In genomic region chr7:157514306-157514705, GRCh38 we compare ENCODE assay signal across 24 cellular contexts.
A peak's percentile ranks its signal among the peaks of the same experiment; 100 is the strongest.
DNase-seq lines count a peak whose midpoint lies in the region; ATAC-seq and TF ChIP-seq lines count a peak whose summit lies in the region.
"Had no signal": no experiment of that assay in that cellular context is flagged by ENCODE, and none has a peak within 500 bp of the region (broad histone marks: within the 10 kb centered on the region; RNA-seq: fewer than 3 reads in every experiment).

No MANE protein-coding gene starts in this region.

- H3K4me3 Mint-ChIP-seq in activated CD8-positive, alpha-beta T cell treated with anti-CD3 and anti-CD28 coated beads, Interleukin-2, amount 10 ng/mL, durations not matched to agents 7 days and 5 days = no peak overlapping the region
- H3K4me3 Mint-ChIP-seq in activated CD8-positive, alpha-beta T cell treated with anti-CD3 and anti-CD28 coated beads for 36 hours = no peak overlapping the region
- H3K4me3 Mint-ChIP-seq: CD8-positive, alpha-beta T cell had no signal

- H3K9me3 Mint-ChIP-seq in activated CD8-positive, alpha-beta T cell treated with anti-CD3 and anti-CD28 coated beads, Interleukin-2, amount 10 ng/mL, durations not matched to agents 7 days and 5 days (ENCODE audit: insufficient read depth) = peaks cover 5% of the 10 kb centered on the region
- H3K9me3 Mint-ChIP-seq in activated CD8-positive, alpha-beta T cell treated with anti-CD3 and anti-CD28 coated beads for 36 hours = no peaks in the 10 kb centered on the region
- H3K9me3 Mint-ChIP-seq: CD8-positive, alpha-beta T cell had no signal

- no peak for TF ChIP-seq CTCF in activated CD8-positive, alpha-beta T cell treated with anti-CD3 and anti-CD28 coated beads for 36 hours (IDR thresholded peaks at IDR 0.05)
- no peak for TF ChIP-seq CTCF in coronary artery (IDR thresholded peaks at IDR 0.05)

- intact Hi-C loops in activated CD8-positive, alpha-beta T cell treated with anti-CD3 and anti-CD28 coated beads for 36 hours (cut with micrococcal nuclease) = no loop called here

- no peak overlapping the region for H3K27ac Mint-ChIP-seq in activated CD8-positive, alpha-beta T cell treated with anti-CD3 and anti-CD28 coated beads, Interleukin-2, amount 10 ng/mL, durations not matched to agents 7 days and 5 days
- H3K27ac Mint-ChIP-seq in activated CD8-positive, alpha-beta T cell treated with anti-CD3 and anti-CD28 coated beads for 36 hours = no peak overlapping the region
- H3K27ac Mint-ChIP-seq: CD8-positive, alpha-beta T cell had no signal

- H3K36me3 Mint-ChIP-seq in activated CD8-positive, alpha-beta T cell treated with anti-CD3 and anti-CD28 coated beads, Interleukin-2, amount 10 ng/mL, durations not matched to agents 7 days and 5 days (ENCODE audit: low read depth) = peaks cover 2% of the 10 kb centered on the region
- H3K36me3 Mint-ChIP-seq in activated CD8-positive, alpha-beta T cell treated with anti-CD3 and anti-CD28 coated beads for 36 hours (ENCODE audit: low read depth) = no peaks in the 10 kb centered on the region
- H3K36me3 Mint-ChIP-seq: CD8-positive, alpha-beta T cell had no signal

- H3K4me1 Mint-ChIP-seq in activated CD8-positive, alpha-beta T cell treated with anti-CD3 and anti-CD28 coated beads, Interleukin-2, amount 10 ng/mL, durations not matched to agents 7 days and 5 days (ENCODE audit: low read depth) = no peaks in the 10 kb centered on the region
- H3K4me1 Mint-ChIP-seq in activated CD8-positive, alpha-beta T cell treated with anti-CD3 and anti-CD28 coated beads for 36 hours (ENCODE audit: low read depth) = no peaks in the 10 kb centered on the region

- H3K27ac ChIP-seq in coronary artery = no peak overlapping the region
- H3K27ac ChIP-seq: 22Rv1, BLaER1, SJSA1 had no signal

- no peak overlapping the region for H3K4me3 ChIP-seq in coronary artery
- H3K4me3 ChIP-seq: BLaER1, SJSA1 had no signal

- ATAC-seq in activated CD8-positive, alpha-beta T cell treated with anti-CD3 and anti-CD28 coated beads, Interleukin-2, amount 10 ng/mL, durations not matched to agents 7 days and 5 days = no peak
- no peak for ATAC-seq in activated CD8-positive, alpha-beta T cell treated with anti-CD3 and anti-CD28 coated beads for 36 hours
- ATAC-seq in HG02763 (IDR thresholded peaks at IDR 0.05; ENCODE audit: unreplicated experiment) = no peak
- no peak for ATAC-seq in GM19035 (IDR thresholded peaks at IDR 0.05; ENCODE audit: unreplicated experiment)
- ATAC-seq: CD8-positive, alpha-beta T cell; Right ventricle myocardium inferior had no signal

- CTCF ChIA-PET in activated CD8-positive, alpha-beta T cell treated with anti-CD3 and anti-CD28 coated beads, Interleukin-2, amount 10 ng/mL, durations not matched to agents 7 days and 5 days (lab: Charles Lee) = no interaction called here
- CTCF ChIA-PET in activated CD8-positive, alpha-beta T cell treated with anti-CD3 and anti-CD28 coated beads for 36 hours (lab: Charles Lee) = no interaction called here

- peak; percentile 13 for DNase-seq in activated CD8-positive, alpha-beta T cell treated with anti-CD3 and anti-CD28 coated beads, Interleukin-2, amount 10 ng/mL, durations not matched to agents 7 days and 5 days
- DNase-seq in activated CD8-positive, alpha-beta T cell treated with anti-CD3 and anti-CD28 coated beads for 36 hours = no peak
- DNase-seq in NCI-H146 treated with DMSO at 0.1 percent for 48 hours (lab: John Stamatoyannopoulos, UW; ENCODE audit: unreplicated experiment) = peak; percentile 17
- DNase-seq in coronary artery (ENCODE audit: low spot score) = peak; percentile 54
- DNase-seq in stimulated activated CD8-positive, alpha-beta memory T cell treated with anti-CD3 and anti-CD28 coated beads, Interleukin-4, amount 100 ng/mL, for 48 hours = peak; percentile 10
- no peak for DNase-seq in KG1 (lab: John Stamatoyannopoulos, UW)
- DNase-seq: ACHN, DMS153, GOT3, Kasumi-1, NCI-H1048, NCI-H1436, NCI-H2029 treated with DMSO at 0.1 percent for 48 hours, NCI-H2171, NCI-H345, NCI-H524, NCI-H774 had no signal

- POLR2A ChIA-PET in activated CD8-positive, alpha-beta T cell treated with anti-CD3 and anti-CD28 coated beads, Interleukin-2, amount 10 ng/mL, durations not matched to agents 7 days and 5 days (lab: Charles Lee) = no interaction called here
- POLR2A ChIA-PET in activated CD8-positive, alpha-beta T cell treated with anti-CD3 and anti-CD28 coated beads for 36 hours (lab: Charles Lee) = no interaction called here

- H3K27me3 Mint-ChIP-seq in activated CD8-positive, alpha-beta T cell treated with anti-CD3 and anti-CD28 coated beads, Interleukin-2, amount 10 ng/mL, durations not matched to agents 7 days and 5 days (ENCODE audit: low read depth) = peaks cover 34% of the 10 kb centered on the region
- peaks cover 2% of the 10 kb centered on the region for H3K27me3 Mint-ChIP-seq in activated CD8-positive, alpha-beta T cell treated with anti-CD3 and anti-CD28 coated beads for 36 hours

Comparison
In these comparisons a context has a peak if more than half of its experiments do, and no peak if none do; other contexts are left out.
1. DNase-seq: peak in activated CD8-positive, alpha-beta T cell treated with anti-CD3 and anti-CD28 coated beads, Interleukin-2, amount 10 ng/mL, durations not matched to agents 7 days and 5 days (single experiment), NCI-H146 treated with DMSO at 0.1 percent for 48 hours (single experiment), coronary artery (single experiment) and stimulated activated CD8-positive, alpha-beta memory T cell treated with anti-CD3 and anti-CD28 coated beads, Interleukin-4, amount 100 ng/mL, for 48 hours (single experiment); none in activated CD8-positive, alpha-beta T cell treated with anti-CD3 and anti-CD28 coated beads for 36 hours (single experiment) and KG1 (single experiment).